24 cellular contexts compared by ENCODE assay signal in genomic region chr2:20209373-20210109, GRCh38. TPM values are rescaled to one million over a fixed set of nuclear protein-coding genes. Genes with fewer than 3 reads are reported as not detected.
DNase-seq lines count a peak whose midpoint lies in the region; ATAC-seq and TF ChIP-seq lines count a peak whose summit lies in the region.
"Had no signal": no experiment of that assay in that cellular context is flagged by ENCODE, and none has a peak within 500 bp of the region (broad histone marks: within the 10 kb centered on the region; RNA-seq: fewer than 3 reads in every experiment).

No MANE protein-coding gene starts in this region.

- H4K20me1 ChIP-seq in mammary epithelial cell (ENCODE audit: insufficient read depth, low read length), result no peaks in the 10 kb centered on the region

- BruUV-seq in mammary epithelial cell (replicated peaks; lab: Mats Ljungman, UMichigan) (no TSS peak), Caco-2 (replicated peaks; lab: Mats Ljungman, UMichigan) (no TSS peak)

- H3K4me1 ChIP-seq in mammary epithelial cell (ENCODE audit: insufficient read depth, low read length) (peaks cover 100% of the 10 kb centered on the region), liver (ENCODE audit: control insufficient read depth in 4 of 4, insufficient read depth in 4 of 4, low read length in 3 of 4) (peaks cover 26 to 95% (median 66%) of the 10 kb centered on the region in 4 donors), Caco-2 (peaks cover 25% of the 10 kb centered on the region)

- H3K4me1 Mint-ChIP-seq in type B pancreatic cell (ENCODE audit: unreplicated experiment), result peaks cover 48% of the 10 kb centered on the region
- peaks cover 20% of the 10 kb centered on the region for H3K4me1 Mint-ChIP-seq in Caco-2 (ENCODE audit: low read depth, unreplicated experiment)

- peak; percentile 6 to 49 for TF ChIP-seq RAD21 in liver (IDR thresholded peaks at IDR 0.05)

- H3K9me3 Mint-ChIP-seq in type B pancreatic cell, result no peaks in the 10 kb centered on the region
- H3K9me3 Mint-ChIP-seq in Caco-2 (ENCODE audit: unreplicated experiment), result no peaks in the 10 kb centered on the region
- H3K9me3 Mint-ChIP-seq: activated naive CD4-positive, alpha-beta T cell treated with anti-CD3 and anti-CD28 coated beads for 36 hours; neural progenitor cell had no signal

- ATAC-seq in GM21367 (IDR thresholded peaks at IDR 0.05; ENCODE audit: unreplicated experiment) (no peak), HG02610 (IDR thresholded peaks at IDR 0.05; ENCODE audit: unreplicated experiment) (no peak)
- ATAC-seq: K562, left colon, SK-N-SH treated with all-trans-retinoic acid at 6 μM for 48 hours had no signal

- H3K36me3 ChIP-seq in MG63 (no peaks in the 10 kb centered on the region), mammary epithelial cell (ENCODE audit: insufficient read depth, low read length) (peaks cover 12% of the 10 kb centered on the region), liver (ENCODE audit: control insufficient read depth in 4 of 4, insufficient read depth in 3 of 4, low read depth in 1 of 4, low read length in 3 of 4) (no peaks in the 10 kb centered on the region), Caco-2 (ENCODE audit: control insufficient read depth, insufficient read depth, low read length) (no peaks in the 10 kb centered on the region)
- H3K36me3 ChIP-seq: neural progenitor cell, tibial artery had no signal

- peak overlapping the region; percentile 41 for H3K4me2 ChIP-seq in mammary epithelial cell (ENCODE audit: insufficient read depth, low read depth, low read length)
- H3K4me2 ChIP-seq: neural progenitor cell had no signal

- H3K9ac ChIP-seq in mammary epithelial cell (ENCODE audit: insufficient read depth, low read length) (no peak overlapping the region), liver (ENCODE audit: low read depth in 1 of 2, low read length in 2 of 2) (peak overlapping the region; percentile 69 to 84)
- H3K9ac ChIP-seq: neural progenitor cell had no signal

- intact Hi-C loops in mammary epithelial cell (cut with micrococcal nuclease) (loop anchor here (5.0 kb wide), 1 partner anchor 252 kb away; no protein-coding TSS in a partner anchor), Caco-2 (cut with micrococcal nuclease; ENCODE audit: unreplicated experiment) (no loop called here)

- POLR2A ChIA-PET in Caco-2 (lab: Charles Lee), result no interaction called here

- H3K79me2 ChIP-seq in mammary epithelial cell (ENCODE audit: insufficient read depth, low read length), result peaks cover 100% of the 10 kb centered on the region

- no peaks in the 10 kb centered on the region for H3K27me3 Mint-ChIP-seq in type B pancreatic cell
- H3K27me3 Mint-ChIP-seq in Caco-2 (ENCODE audit: insufficient read depth, unreplicated experiment), result no peaks in the 10 kb centered on the region
- H3K27me3 Mint-ChIP-seq: progenitor cell of endocrine pancreas had no signal

- peaks cover 8% of the 10 kb centered on the region for H3K36me3 Mint-ChIP-seq in type B pancreatic cell
- H3K36me3 Mint-ChIP-seq in Caco-2 (ENCODE audit: insufficient read depth, unreplicated experiment), result no peaks in the 10 kb centered on the region
- H3K36me3 Mint-ChIP-seq: neural progenitor cell had no signal

- CTCF ChIA-PET in mammary epithelial cell (lab: Charles Lee; ENCODE audit: low non-redundant PET) (interaction anchor here (0.7 to 0.8 kb wide), 2 partner anchors 16 to 106 kb away, joined by 3 to 4 read pairs; partner anchors contain the start of gene SDC1), Caco-2 (lab: Charles Lee) (interaction anchor here (0.6 to 0.8 kb wide), 2 partner anchors 14 to 16 kb away, joined by 3 to 5 read pairs; partner anchors contain the start of gene SDC1)

- DNase-seq in MG63 (peak; percentile 48), mammary epithelial cell (peak; percentile 85), type B pancreatic cell (ENCODE audit: extremely low spot score, unreplicated experiment) (no peak), Caco-2 (no peak)
- DNase-seq in activated CD8-positive, alpha-beta memory T cell treated with anti-CD3 and anti-CD28 coated beads, Interleukin-2, amount 50 U/mL, for 4 hours, result no peak
- DNase-seq: activated CD4-positive, alpha-beta T cell treated with anti-CD3 and anti-CD28 coated beads for 1 hour; activated naive CD4-positive, alpha-beta T cell treated with anti-CD3 and anti-CD28 coated beads for 36 hours; activated T-cell treated with anti-CD3 and anti-CD28 coated beads, Interleukin-2, amount 50 U/mL, for 48 hours; central memory CD4-positive, alpha-beta T cell; effector CD8-positive, alpha-beta T cell; left colon; NCI-H1930; NCI-H226; stimulated activated naive CD4-positive, alpha-beta T cell treated with Interleukin-2 at 50 U/mL for 16 hours; T1000; tibial artery had no signal

- in situ Hi-C loops in mammary epithelial cell (cut with MboI; ENCODE audit: low sequenced_read_pairs in 2 of 2), result loop anchor here in 1 of 2 donors (5.0 kb wide), 1 partner anchor 102 kb away; no protein-coding TSS in a partner anchor

- 46% methylated on average over 14 of the region's 21 CpGs for WGBS in mammary epithelial cell (ENCODE audit: low coverage, missing lambda C conversion rate)
- WGBS in liver, result 49% methylated on average over 21 of the region's 21 CpGs

- TF ChIP-seq CTCF in mammary epithelial cell (conservative IDR thresholded peaks at IDR 0.05 in 1 of 2, IDR thresholded peaks at IDR 0.05 in 1 of 2; ENCODE audit: extremely low read depth in 1 of 2, insufficient read depth in 1 of 2, low read depth in 1 of 2, low read length in 2 of 2), result no peak
- TF ChIP-seq CTCF in liver (IDR thresholded peaks at IDR 0.05; ENCODE audit: low read depth, low read length, missing input control), result no peak
- no peak for TF ChIP-seq CTCF in type B pancreatic cell (conservative IDR thresholded peaks at IDR 0.05)
- TF ChIP-seq CTCF in Caco-2 (IDR thresholded peaks at IDR 0.05; ENCODE audit: insufficient read depth in 1 of 2, low read depth in 1 of 2, low read length in 1 of 2, severe bottlenecking in 1 of 2, unreplicated experiment in 1 of 2), result no peak

- H3K4me3 ChIP-seq in MG63, result no peak overlapping the region
- H3K4me3 ChIP-seq in mammary epithelial cell (replicated peaks in 1 of 3; ENCODE audit: insufficient read depth in 1 of 3, low read depth in 2 of 3, low read length in 3 of 3), result no peak overlapping the region
- H3K4me3 ChIP-seq in liver (ENCODE audit: low read depth in 1 of 3, low read length in 3 of 3), result peak overlapping the region in 2 of 3 donors; percentile 28 to 38
- no peak overlapping the region for H3K4me3 ChIP-seq in Caco-2 (ENCODE audit: low read depth, low read length)
- H3K4me3 ChIP-seq: K562, neural progenitor cell, tibial artery had no signal

- no peak overlapping the region for H2AFZ ChIP-seq in mammary epithelial cell (ENCODE audit: low read depth, low read length)
- H2AFZ ChIP-seq: neural progenitor cell had no signal

- H3K9me3 ChIP-seq in MG63 (no peaks in the 10 kb centered on the region), mammary epithelial cell (replicated peaks; ENCODE audit: insufficient read depth, low read length) (no peaks in the 10 kb centered on the region), liver (ENCODE audit: control insufficient read depth in 4 of 4, low read length in 3 of 4) (no peaks in the 10 kb centered on the region), Caco-2 (no peaks in the 10 kb centered on the region)
- H3K9me3 ChIP-seq: tibial artery had no signal

- H3K4me3 Mint-ChIP-seq in type B pancreatic cell (no peak overlapping the region), Caco-2 (ENCODE audit: unreplicated experiment) (no peak overlapping the region)
- H3K4me3 Mint-ChIP-seq: activated naive CD4-positive, alpha-beta T cell treated with anti-CD3 and anti-CD28 coated beads for 36 hours; neural progenitor cell had no signal

- H3K27ac ChIP-seq in mammary epithelial cell (ENCODE audit: insufficient read depth, low read depth, low read length), result peak overlapping the region; percentile 43
- H3K27ac ChIP-seq in liver (ENCODE audit: low read depth in 1 of 2, low read length in 2 of 2), result peak overlapping the region; percentile 94 to 98
- H3K27ac ChIP-seq: neural progenitor cell, tibial artery had no signal

- H3K27me3 ChIP-seq in MG63 (no peaks in the 10 kb centered on the region), mammary epithelial cell (ENCODE audit: insufficient read depth, low read length) (no peaks in the 10 kb centered on the region), liver (ENCODE audit: control insufficient read depth in 4 of 4, insufficient read depth in 4 of 4, low read length in 3 of 4) (no peaks in the 10 kb centered on the region), Caco-2 (replicated peaks; ENCODE audit: control insufficient read depth, insufficient read depth, low read length) (no peaks in the 10 kb centered on the region)
- H3K27me3 ChIP-seq: neural progenitor cell had no signal

- H3K27ac Mint-ChIP-seq in type B pancreatic cell, result peak overlapping the region; percentile 93
- no peak overlapping the region for H3K27ac Mint-ChIP-seq in Caco-2 (ENCODE audit: unreplicated experiment)
- H3K27ac Mint-ChIP-seq: activated naive CD4-positive, alpha-beta T cell treated with anti-CD3 and anti-CD28 coated beads for 36 hours; neural progenitor cell had no signal

- dilution Hi-C loops in mammary epithelial cell (cut with HindIII; ENCODE audit: low sequenced_read_pairs), result loop anchor here (5.0 kb wide), 1 partner anchor 37 kb away; no protein-coding TSS in a partner anchor

TF ChIP-seq in liver, 16 proteins besides CTCF, POLR2A, EP300 and RAD21 (continues in another document):
- TF ChIP-seq MAX (IDR thresholded peaks at IDR 0.05), result no peak
- TF ChIP-seq TAF1 (conservative IDR thresholded peaks at IDR 0.05), result peak; percentile 26
- peak in 1 of 2 donors; percentile 8 for TF ChIP-seq GABPA (IDR thresholded peaks at IDR 0.05 in 1 of 2, conservative IDR thresholded peaks at IDR 0.05 in 1 of 2)
- peak in 1 of 2 donors; percentile 39 for TF ChIP-seq HNF4A (conservative IDR thresholded peaks at IDR 0.05)
- TF ChIP-seq EGR1 (IDR thresholded peaks at IDR 0.05; ENCODE audit: low read depth in 2 of 2), result no peak
- TF ChIP-seq YY1 (IDR thresholded peaks at IDR 0.05), result peak; percentile 97

RNA-seq across cellular contexts. Expression of gene SDC1, which starts 15.4 kb away (rescaled TPM):
- total RNA-seq in MG63 (2014; rRNA removed; shearing (Covaris generic); ENCODE audit: low replicate concordance), result 33.4 and 40.5 TPM in 2 replicates
- 1,000 to 10,000 TPM in 1 of 2 donors, 100 to 1,000 TPM in 1; 574 to 1,408 TPM for total RNA-seq in mammary epithelial cell
- polyA plus RNA-seq in mammary epithelial cell, result 1,215 TPM
- polyA minus RNA-seq in mammary epithelial cell, result 602 TPM
- 100 to 1,000 TPM in 1 of 2 donors, 10 to 100 TPM in 1; 99.6 to 269 TPM for total RNA-seq in liver
- 100 to 1,000 TPM; 124 to 363 TPM for polyA plus RNA-seq in liver
- total RNA-seq in type B pancreatic cell (ENCODE audit: low replicate concordance), result 164 and 375 TPM in 2 replicates
- total RNA-seq in Caco-2 (2022), result 23.5 and 24.3 TPM in 2 replicates
- total RNA-seq: mononuclear cell had no signal

Comparison
In these comparisons a context has a peak if more than half of its experiments do, and no peak if none do; other contexts are left out.
1. DNase-seq: peak in MG63 (single experiment) and mammary epithelial cell (single experiment); none in type B pancreatic cell (single experiment), Caco-2 (0 of 2) and activated CD8-positive, alpha-beta memory T cell treated with anti-CD3 and anti-CD28 coated beads, Interleukin-2, amount 50 U/mL, for 4 hours (single experiment).
2. H3K4me3 ChIP-seq: peak in liver (2 of 3); none in MG63 (single experiment), mammary epithelial cell (0 of 3) and Caco-2 (single experiment).